ENCODE assay signal across 22 cellular contexts in genomic region chr5:134290443-134290842, GRCh38.
"Had no signal": no experiment of that assay in that cellular context is flagged by ENCODE, and none has a peak within 500 bp of the region (broad histone marks: within the 10 kb centered on the region; RNA-seq: fewer than 3 reads in every experiment).

No MANE protein-coding gene starts in this region.

- H3K27ac ChIP-seq: KMS-11, SJSA1, SK-N-MC had no signal

- H3K27me3 ChIP-seq: SJSA1 had no signal

- H3K4me3 ChIP-seq: SJSA1, SK-N-MC had no signal

- FAIRE-seq: RCC 7860 had no signal

- H3K4me2 ChIP-seq: KMS-11 had no signal

- DNase-seq: IMR-90, Kasumi-1, MM.1S, NCI-H1092 treated with DMSO at 0.1 percent for 48 hours, NCI-H1436, NCI-H187, NCI-H2029, NCI-H2081 treated with DMSO at 0.1 percent for 48 hours, NCI-H2171, NCI-H226, NCI-H446, NCI-H510A, NCI-H524 treated with DMSO at 0.1 percent for 48 hours, NCI-H69, NCI-H774, Right ventricle myocardium superior, RPMI8226, SIG-M5 had no signal

- H3K36me3 ChIP-seq: SJSA1 had no signal

- H3K9ac ChIP-seq: KMS-11 had no signal

- H3K4me1 ChIP-seq: SJSA1 had no signal

- H3K9me3 ChIP-seq: SJSA1 had no signal
